26 cellular contexts compared by ENCODE assay signal in the genomic region with DNA sequence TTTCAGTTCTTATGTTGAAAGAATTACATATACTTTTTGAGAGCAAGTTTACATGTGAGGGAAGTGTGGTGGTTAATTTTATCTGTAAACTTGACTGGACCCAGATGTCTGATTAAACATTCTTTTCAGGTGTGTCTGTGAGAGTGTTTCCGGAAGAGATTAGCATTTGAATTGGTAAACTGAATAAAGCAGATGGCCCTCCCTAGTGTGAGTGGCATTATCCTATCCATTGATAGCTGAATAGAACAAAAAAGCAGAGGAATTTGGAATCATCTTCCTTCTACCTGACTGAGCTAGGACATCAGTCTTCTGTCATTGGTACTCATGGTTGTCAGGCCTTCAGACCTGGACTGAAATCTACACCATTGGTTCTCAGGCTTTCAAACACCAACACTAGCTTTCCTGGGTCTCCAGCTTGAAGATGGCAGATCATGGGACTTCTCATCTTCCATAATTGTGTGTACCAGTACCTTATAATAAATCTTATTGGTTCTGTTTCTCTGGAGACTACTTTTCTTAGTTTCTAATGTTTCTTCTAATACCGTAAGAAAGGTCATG.
"Had no signal": no experiment of that assay in that cellular context is flagged by ENCODE, and none has a peak within 500 bp of the region (broad histone marks: within the 10 kb centered on the region; RNA-seq: fewer than 3 reads in every experiment).

No MANE protein-coding gene starts in this region.

- ATAC-seq: activated T-cell treated with anti-CD3 and anti-CD28 coated beads, Interleukin-2, amount 50 U/mL, for 4 hours; esophagus mucosa; left cardiac atrium; upper lobe of right lung had no signal

- H3K27me3 ChIP-seq: hepatocyte, neutrophil, ovary, right atrium auricular region, spleen, upper lobe of right lung had no signal

- H3K27ac ChIP-seq: hepatocyte, ovary, prostate gland, right atrium auricular region, spleen, thoracic aorta, upper lobe of right lung, VCaP had no signal

- H3K4me1 ChIP-seq: prostate gland, right atrium auricular region, spleen, upper lobe of right lung had no signal

- H3K4me3 ChIP-seq: hepatocyte, ovary, prostate gland, right atrium auricular region, spleen, thoracic aorta, upper lobe of right lung had no signal

- FAIRE-seq: astrocyte, colon, islet of Langerhans had no signal

- H3K36me3 ChIP-seq: neutrophil, ovary, prostate gland, right atrium auricular region, spleen, thoracic aorta, upper lobe of right lung had no signal

- H3K4me2 ChIP-seq: hepatocyte had no signal

- H3K9me3 ChIP-seq: neutrophil, ovary, prostate gland, right atrium auricular region, spleen, thoracic aorta, upper lobe of right lung had no signal

- DNase-seq: activated CD4-positive, alpha-beta T cell treated with anti-CD3 and anti-CD28 coated beads, Interleukin-2, amount 50 U/mL, for 4 hours; activated CD8-positive, alpha-beta memory T cell treated with anti-CD3 and anti-CD28 coated beads for 24 hours; activated CD8-positive, alpha-beta memory T cell treated with anti-CD3 and anti-CD28 coated beads, Interleukin-2, amount 50 U/mL, for 4 hours; activated naive CD4-positive, alpha-beta T cell treated with Interleukin-2 at 50 U/mL for 16 hours; activated naive CD8-positive, alpha-beta T cell treated with anti-CD3 and anti-CD28 coated beads for 36 hours; activated T-cell treated with anti-CD3 and anti-CD28 coated beads, Interleukin-2, amount 50 U/mL, for 4 hours; central memory CD4-positive, alpha-beta T cell; effector memory CD4-positive, alpha-beta T cell; foreskin melanocyte; left cardiac atrium; mesenchymal stem cell; ovary; spleen; stimulated activated CD4-positive, alpha-beta T cell treated with anti-CD3 and anti-CD28 coated beads, Interleukin-4, amount 100 ng/mL, for 1 hour; stimulated activated naive CD4-positive, alpha-beta T cell treated with Interleukin-2 at 50 U/mL for 16 hours; upper lobe of right lung had no signal

- H3K79me2 ChIP-seq: hepatocyte had no signal

- H2AFZ ChIP-seq: hepatocyte had no signal
